In the genomic region with DNA sequence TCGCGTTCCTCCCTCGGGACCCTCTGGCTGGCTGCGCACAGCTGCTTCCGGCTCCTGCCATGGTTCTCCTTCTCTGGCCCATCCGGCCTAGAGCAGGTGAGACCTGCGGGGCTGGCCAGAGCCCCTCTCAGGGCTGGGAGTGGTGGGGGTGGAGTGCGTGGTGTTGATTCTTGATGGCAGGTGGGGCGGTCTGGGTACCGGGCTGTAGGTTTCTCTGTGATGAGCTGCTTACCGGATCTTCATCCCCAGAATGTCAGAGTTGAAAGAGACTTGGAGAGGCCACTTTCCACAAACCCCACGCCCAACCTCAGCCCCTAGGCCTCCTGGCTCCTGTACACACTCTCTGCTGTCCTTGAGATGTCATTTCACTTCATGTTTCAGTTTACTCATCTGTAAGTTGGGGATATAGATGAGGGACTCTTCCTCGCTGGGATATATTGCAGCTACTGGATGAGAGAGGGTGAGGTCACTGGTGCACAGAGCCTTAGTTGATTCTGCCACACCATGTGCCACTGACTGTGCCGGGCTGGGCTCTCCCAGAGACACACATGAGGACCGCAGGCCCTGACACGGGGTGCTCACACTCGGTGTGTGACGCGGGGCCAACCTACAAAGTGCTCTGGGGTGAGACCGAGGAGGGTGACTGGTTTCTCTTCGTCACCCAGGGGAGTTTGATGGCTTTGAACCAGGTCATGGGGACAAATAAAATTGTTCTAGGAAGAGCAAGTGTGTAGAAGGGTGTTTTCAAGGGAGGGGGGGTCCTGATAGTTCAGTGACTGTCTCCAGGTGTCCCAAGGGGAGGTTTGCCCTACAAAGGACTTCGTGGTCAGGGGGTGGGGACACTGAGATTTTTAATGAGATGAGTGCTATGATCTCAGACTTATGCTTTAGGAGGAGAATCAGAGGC, we compare ENCODE assay signal across 1 cellular context.
TF ChIP-seq lines count a peak whose summit lies in the region.

No MANE protein-coding gene starts in this region.

TF ChIP-seq in WTC11, 78 proteins besides CTCF, POLR2A, EP300 and RAD21 (continued from another document):
- TF ChIP-seq, protein P1, sequence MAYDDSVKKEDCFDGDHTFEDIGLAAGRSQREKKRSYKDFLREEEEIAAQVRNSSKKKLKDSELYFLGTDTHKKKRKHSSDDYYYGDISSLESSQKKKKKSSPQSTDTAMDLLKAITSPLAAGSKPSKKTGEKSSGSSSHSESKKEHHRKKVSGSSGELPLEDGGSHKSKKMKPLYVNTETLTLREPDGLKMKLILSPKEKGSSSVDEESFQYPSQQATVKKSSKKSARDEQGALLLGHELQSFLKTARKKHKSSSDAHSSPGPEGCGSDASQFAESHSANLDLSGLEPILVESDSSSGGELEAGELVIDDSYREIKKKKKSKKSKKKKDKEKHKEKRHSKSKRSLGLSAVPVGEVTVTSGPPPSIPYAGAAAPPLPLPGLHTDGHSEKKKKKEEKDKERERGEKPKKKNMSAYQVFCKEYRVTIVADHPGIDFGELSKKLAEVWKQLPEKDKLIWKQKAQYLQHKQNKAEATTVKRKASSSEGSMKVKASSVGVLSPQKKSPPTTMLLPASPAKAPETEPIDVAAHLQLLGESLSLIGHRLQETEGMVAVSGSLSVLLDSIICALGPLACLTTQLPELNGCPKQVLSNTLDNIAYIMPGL (CRISPR knock-in tag; IDR thresholded peaks at IDR 0.05), result no peak
- TF ChIP-seq, protein P2, sequence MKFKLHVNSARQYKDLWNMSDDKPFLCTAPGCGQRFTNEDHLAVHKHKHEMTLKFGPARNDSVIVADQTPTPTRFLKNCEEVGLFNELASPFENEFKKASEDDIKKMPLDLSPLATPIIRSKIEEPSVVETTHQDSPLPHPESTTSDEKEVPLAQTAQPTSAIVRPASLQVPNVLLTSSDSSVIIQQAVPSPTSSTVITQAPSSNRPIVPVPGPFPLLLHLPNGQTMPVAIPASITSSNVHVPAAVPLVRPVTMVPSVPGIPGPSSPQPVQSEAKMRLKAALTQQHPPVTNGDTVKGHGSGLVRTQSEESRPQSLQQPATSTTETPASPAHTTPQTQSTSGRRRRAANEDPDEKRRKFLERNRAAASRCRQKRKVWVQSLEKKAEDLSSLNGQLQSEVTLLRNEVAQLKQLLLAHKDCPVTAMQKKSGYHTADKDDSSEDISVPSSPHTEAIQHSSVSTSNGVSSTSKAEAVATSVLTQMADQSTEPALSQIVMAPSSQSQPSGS (CRISPR knock-in tag; IDR thresholded peaks at IDR 0.05; ENCODE audit: borderline replicate concordance, low read depth), result no peak
- TF ChIP-seq CREB1 (CRISPR knock-in tag; IDR thresholded peaks at IDR 0.05) (no peak), CBFB (CRISPR knock-in tag; IDR thresholded peaks at IDR 0.05; ENCODE audit: low read depth) (no peak), CREM (CRISPR knock-in tag; IDR thresholded peaks at IDR 0.05) (no peak), FOXK1 (CRISPR knock-in tag; IDR thresholded peaks at IDR 0.05) (no peak), NFYB (CRISPR knock-in tag; conservative IDR thresholded peaks at IDR 0.05; ENCODE audit: low read depth) (no peak), ZBTB21 (CRISPR knock-in tag; IDR thresholded peaks at IDR 0.05; ENCODE audit: borderline replicate concordance) (no peak), ETV6 (CRISPR knock-in tag; IDR thresholded peaks at IDR 0.05) (no peak), SMAD4 (CRISPR knock-in tag; IDR thresholded peaks at IDR 0.05) (no peak), MYBL2 (CRISPR knock-in tag; IDR thresholded peaks at IDR 0.05) (no peak), ZNF121 (CRISPR knock-in tag; IDR thresholded peaks at IDR 0.05) (no peak), FOXJ3 (CRISPR knock-in tag; IDR thresholded peaks at IDR 0.05; ENCODE audit: borderline replicate concordance) (no peak), ZNF416 (CRISPR knock-in tag; IDR thresholded peaks at IDR 0.05) (no peak), TCF7 (CRISPR knock-in tag; IDR thresholded peaks at IDR 0.05; ENCODE audit: low read depth) (no peak)
- TF ChIP-seq, protein P3, sequence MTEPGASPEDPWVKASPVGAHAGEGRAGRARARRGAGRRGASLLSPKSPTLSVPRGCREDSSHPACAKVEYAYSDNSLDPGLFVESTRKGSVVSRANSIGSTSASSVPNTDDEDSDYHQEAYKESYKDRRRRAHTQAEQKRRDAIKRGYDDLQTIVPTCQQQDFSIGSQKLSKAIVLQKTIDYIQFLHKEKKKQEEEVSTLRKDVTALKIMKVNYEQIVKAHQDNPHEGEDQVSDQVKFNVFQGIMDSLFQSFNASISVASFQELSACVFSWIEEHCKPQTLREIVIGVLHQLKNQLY (CRISPR knock-in tag; IDR thresholded peaks at IDR 0.05), result no peak
- TF ChIP-seq, protein P4, sequence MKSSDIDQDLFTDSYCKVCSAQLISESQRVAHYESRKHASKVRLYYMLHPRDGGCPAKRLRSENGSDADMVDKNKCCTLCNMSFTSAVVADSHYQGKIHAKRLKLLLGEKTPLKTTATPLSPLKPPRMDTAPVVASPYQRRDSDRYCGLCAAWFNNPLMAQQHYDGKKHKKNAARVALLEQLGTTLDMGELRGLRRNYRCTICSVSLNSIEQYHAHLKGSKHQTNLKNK (CRISPR knock-in tag; IDR thresholded peaks at IDR 0.05), result no peak
